8 cellular contexts compared by ENCODE assay signal in genomic region chr6:125956506-125957390, GRCh38. TPM values are rescaled to one million over a fixed set of nuclear protein-coding genes. Genes with fewer than 3 reads are reported as not detected.
A peak's percentile ranks its signal among the peaks of the same experiment; 100 is the strongest.
DNase-seq lines count a peak whose midpoint lies in the region; ATAC-seq and TF ChIP-seq lines count a peak whose summit lies in the region.

TSS of gene HINT3 (plus strand) at chr6:125956770. CDS start at chr6:125956978, 208 bp downstream.

- intact Hi-C loops in PC-3 (cut with micrococcal nuclease), result loop anchor here (1.0 to 5.0 kb wide), 4 partner anchors 18 to 176 kb away; no protein-coding TSS in a partner anchor

- H3K9ac ChIP-seq in PC-3 (ENCODE audit: low read length), result peak within 1 kb of the TSS; percentile 93

- peak; percentile 84 for DNase-seq in DMS53 treated with DMSO at 0.1 percent for 48 hours (lab: John Stamatoyannopoulos, UW; ENCODE audit: unreplicated experiment)
- peak; percentile 97 for DNase-seq in Jurkat, Clone E6-1 (ENCODE audit: low read depth, low spot score)
- peak; percentile 97 for DNase-seq in PC-3
- DNase-seq in activated T-cell treated with anti-CD3 and anti-CD28 coated beads, Interleukin-2, amount 50 U/mL, for 1 hour, result peak; percentile 99
- DNase-seq in epithelial cell of proximal tubule (ENCODE audit: low read depth), result peak; percentile 56
- DNase-seq in mucosa of gallbladder (ENCODE audit: low spot score), result peak; percentile 98
- DNase-seq in stimulated activated CD8-positive, alpha-beta memory T cell treated with anti-CD3 and anti-CD28 coated beads, Interleukin-4, amount 100 ng/mL, for 4 hours (ENCODE audit: low read depth in 2 of 2, low spot score in 1 of 2), result peak; percentile 94 to 98

- no peaks in the 10 kb centered on the region for H3K27me3 ChIP-seq in PC-3 (ENCODE audit: low read length)

- BruUV-seq in PC-3 (replicated peaks; lab: Mats Ljungman, UMichigan), result no TSS peak

- H3K4me2 ChIP-seq in PC-3 (ENCODE audit: low read length), result peak within 1 kb of the TSS; percentile 84

- H3F3A ChIP-seq in PC-3 (ENCODE audit: low read length, unreplicated experiment), result no peaks in the 10 kb centered on the region

- H3K27ac ChIP-seq in PC-3 (ENCODE audit: low read length), result peak within 1 kb of the TSS; percentile 43

- H3K9me3 ChIP-seq in PC-3 (ENCODE audit: low read length), result no peaks in the 10 kb centered on the region

- peaks cover 19% of the 10 kb centered on the region for H3K79me2 ChIP-seq in PC-3 (ENCODE audit: low read length)

- H3K4me3 ChIP-seq in Jurkat, Clone E6-1 (ENCODE audit: low read length), result peak within 1 kb of the TSS; percentile 76
- H3K4me3 ChIP-seq in PC-3 (ENCODE audit: low read length) (peak within 1 kb of the TSS; percentile 98), epithelial cell of proximal tubule (ENCODE audit: low read depth, low read length) (peak within 1 kb of the TSS; percentile 92)

- H4K20me1 ChIP-seq in PC-3 (ENCODE audit: low read length), result no peaks in the 10 kb centered on the region

- H3K4me1 ChIP-seq in PC-3 (ENCODE audit: insufficient read depth, low read length), result peaks cover 10% of the 10 kb centered on the region; the same call in 1 of the 2 replicates

- peak within 1 kb of the TSS; percentile 99 for H2AFZ ChIP-seq in PC-3 (ENCODE audit: low read length)

- ATAC-seq in GM21619 (IDR thresholded peaks at IDR 0.05; ENCODE audit: unreplicated experiment) (peak; percentile 93), PC-3 (peak; percentile 76)

- TF ChIP-seq CTCF in PC-3 (conservative IDR thresholded peaks at IDR 0.05; ENCODE audit: low read depth, low read length) (peak; percentile 87), epithelial cell of proximal tubule (conservative IDR thresholded peaks at IDR 0.05; ENCODE audit: low read depth, low read length) (peak; percentile 95)

- no peaks in the 10 kb centered on the region for H3K36me3 ChIP-seq in PC-3 (ENCODE audit: low read depth, low read length)

- CTCF ChIA-PET in PC-3 (lab: Charles Lee), result interaction anchor here (0.6 to 1.1 kb wide), 14 partner anchors 12 to 1680 kb away, joined by 3 to 7 read pairs (median 4); partner anchors contain the start of genes NCOA7 and TRMT11

- H3K9me2 ChIP-seq in PC-3 (replicated peaks; ENCODE audit: low read length), result no peaks in the 10 kb centered on the region

- POLR2A ChIA-PET in PC-3 (lab: Charles Lee; ENCODE audit: unreplicated experiment), result interaction anchor here (0.5 to 0.7 kb wide), 4 partner anchors 9 to 167 kb away, joined by 3 to 4 read pairs (median 4); no protein-coding TSS in a partner anchor

RNA-seq across cellular contexts. Expression of gene HINT3, which starts in this region (rescaled TPM):
- 8.6 TPM for polyA plus RNA-seq in Jurkat, Clone E6-1 (2012; ENCODE audit: insufficient read depth, insufficient read length)
- 7.8 and 8.0 TPM in 2 replicates for total RNA-seq in PC-3 (2014; rRNA removed)
- 9.8 and 12.8 TPM in 2 replicates for total RNA-seq in epithelial cell of proximal tubule
- total RNA-seq in mucosa of gallbladder, result 32.3 TPM

Comparison
In these comparisons a context has a peak if more than half of its experiments do, and no peak if none do; other contexts are left out.
1. Peak in every context shown above with its lines: DNase-seq, ATAC-seq, H3K4me3 ChIP-seq and H3K27ac ChIP-seq.